ENCODE assay signal across 20 cellular contexts in genomic region chr4:158139086-158139485, GRCh38. TPM values are rescaled to one million over a fixed set of nuclear protein-coding genes. Genes with fewer than 3 reads are reported as not detected.
"Had no signal": no experiment of that assay in that cellular context is flagged by ENCODE, and none has a peak within 500 bp of the region (broad histone marks: within the 10 kb centered on the region; RNA-seq: fewer than 3 reads in every experiment).

No MANE protein-coding gene starts in this region.

- H3K4me3 ChIP-seq: upper lobe of right lung had no signal

- H3K9me3 Mint-ChIP-seq: activated naive CD8-positive, alpha-beta T cell treated with anti-CD3 and anti-CD28 coated beads, Interleukin-2, amount 10 ng/mL, durations not matched to agents 7 days and 5 days; activated T-helper 1 cell treated with anti-CD3 and anti-CD28 coated beads, Interleukin-12 subunit alpha, Interleukin-12 subunit beta, Interleukin-2, Interleukin-4 antibody, amounts not matched to agents 30 ng/mL and 10 ng/mL and 1 ng/mL, durations not matched to agents 14 hours and 24 hours and 36 hours; T-helper 2 cell treated with Interferon-gamma antibody and Interleukin-4, amounts not matched to agents 5 μg/mL and 100 μg/mL, for 36 hours had no signal

- H3K36me3 Mint-ChIP-seq: activated naive CD8-positive, alpha-beta T cell treated with anti-CD3 and anti-CD28 coated beads, Interleukin-2, amount 10 ng/mL, durations not matched to agents 7 days and 5 days; immature natural killer cell; natural killer cell had no signal

- H3K4me3 Mint-ChIP-seq: activated naive CD8-positive, alpha-beta T cell treated with anti-CD3 and anti-CD28 coated beads, Interleukin-2, amount 10 ng/mL, durations not matched to agents 7 days and 5 days; activated T-helper 1 cell treated with anti-CD3 and anti-CD28 coated beads, Interleukin-12 subunit alpha, Interleukin-12 subunit beta, Interleukin-2, Interleukin-4 antibody, amounts not matched to agents 30 ng/mL and 10 ng/mL and 1 ng/mL, durations not matched to agents 14 hours and 24 hours and 36 hours; dendritic cell treated with granulocyte-macrophage colony-stimulating factor and Interleukin-4, amounts not matched to agents 40 ng/mL and 50 ng/mL, for 4 days; immature natural killer cell; natural killer cell; T-helper 2 cell treated with Interferon-gamma antibody and Interleukin-4, amounts not matched to agents 5 μg/mL and 100 μg/mL, for 36 hours had no signal

- H3K9me3 ChIP-seq: neutrophil, upper lobe of right lung had no signal

- H3K27ac ChIP-seq: neutrophil, parathyroid adenoma, upper lobe of right lung had no signal

- H3K36me3 ChIP-seq: neutrophil, upper lobe of right lung had no signal

- ATAC-seq: activated CD4-positive, CD25-positive, alpha-beta regulatory T cell treated with anti-CD3 and anti-CD28 coated beads, Interleukin-2, amount 50 U/mL, for 24 hours; left colon; natural killer cell; upper lobe of right lung had no signal

- H3K9ac ChIP-seq: parathyroid adenoma had no signal

- H3K27ac Mint-ChIP-seq: activated naive CD8-positive, alpha-beta T cell treated with anti-CD3 and anti-CD28 coated beads, Interleukin-2, amount 10 ng/mL, durations not matched to agents 7 days and 5 days; activated T-helper 1 cell treated with anti-CD3 and anti-CD28 coated beads, Interleukin-12 subunit alpha, Interleukin-12 subunit beta, Interleukin-2, Interleukin-4 antibody, amounts not matched to agents 30 ng/mL and 10 ng/mL and 1 ng/mL, durations not matched to agents 14 hours and 24 hours and 36 hours; dendritic cell treated with granulocyte-macrophage colony-stimulating factor and Interleukin-4, amounts not matched to agents 40 ng/mL and 50 ng/mL, for 4 days; immature natural killer cell; natural killer cell; T-helper 2 cell treated with Interferon-gamma antibody and Interleukin-4, amounts not matched to agents 5 μg/mL and 100 μg/mL, for 36 hours had no signal

- H3K4me1 ChIP-seq: parathyroid adenoma, upper lobe of right lung had no signal

- H3K4me1 Mint-ChIP-seq: activated naive CD8-positive, alpha-beta T cell treated with anti-CD3 and anti-CD28 coated beads, Interleukin-2, amount 10 ng/mL, durations not matched to agents 7 days and 5 days; immature natural killer cell; natural killer cell had no signal

- H3K27me3 ChIP-seq: neutrophil, upper lobe of right lung had no signal

- DNase-seq: activated CD4-positive, alpha-beta T cell treated with anti-CD3 and anti-CD28 coated beads, Interleukin-2, amount 50 U/mL, for 1 hour; activated naive CD8-positive, alpha-beta T cell treated with anti-CD3 and anti-CD28 coated beads, Interleukin-2, amount 10 ng/mL, durations not matched to agents 7 days and 5 days; aorta; effector memory CD4-positive, alpha-beta T cell; head of caudate nucleus; immature natural killer cell; left colon; natural killer cell; retina; stimulated activated CD4-positive, alpha-beta T cell treated with anti-CD3 and anti-CD28 coated beads, Interleukin-15, amount 100 ng/mL, for 24 hours; stimulated activated CD4-positive, alpha-beta T cell treated with anti-CD3 and anti-CD28 coated beads, Interleukin-4, amount 100 ng/mL, for 1 hour; stimulated activated naive CD4-positive, alpha-beta T cell; upper lobe of right lung had no signal

- H2AFZ ChIP-seq: parathyroid adenoma had no signal

RNA-seq across cellular contexts. Expression of gene GASK1B, which starts 33.7 kb away (rescaled TPM):
- total RNA-seq: activated CD8-positive, alpha-beta memory T cell treated with anti-CD3 and anti-CD28 coated beads for 36 hours; activated T-helper 1 cell treated with anti-CD3 and anti-CD28 coated beads, Interleukin-12 subunit alpha, Interleukin-12 subunit beta, Interleukin-2, Interleukin-4 antibody, amounts not matched to agents 30 ng/mL and 10 ng/mL and 1 ng/mL, durations not matched to agents 14 hours and 24 hours and 36 hours had no signal
